ENCODE assay signal across 8 cellular contexts in the genomic region with DNA sequence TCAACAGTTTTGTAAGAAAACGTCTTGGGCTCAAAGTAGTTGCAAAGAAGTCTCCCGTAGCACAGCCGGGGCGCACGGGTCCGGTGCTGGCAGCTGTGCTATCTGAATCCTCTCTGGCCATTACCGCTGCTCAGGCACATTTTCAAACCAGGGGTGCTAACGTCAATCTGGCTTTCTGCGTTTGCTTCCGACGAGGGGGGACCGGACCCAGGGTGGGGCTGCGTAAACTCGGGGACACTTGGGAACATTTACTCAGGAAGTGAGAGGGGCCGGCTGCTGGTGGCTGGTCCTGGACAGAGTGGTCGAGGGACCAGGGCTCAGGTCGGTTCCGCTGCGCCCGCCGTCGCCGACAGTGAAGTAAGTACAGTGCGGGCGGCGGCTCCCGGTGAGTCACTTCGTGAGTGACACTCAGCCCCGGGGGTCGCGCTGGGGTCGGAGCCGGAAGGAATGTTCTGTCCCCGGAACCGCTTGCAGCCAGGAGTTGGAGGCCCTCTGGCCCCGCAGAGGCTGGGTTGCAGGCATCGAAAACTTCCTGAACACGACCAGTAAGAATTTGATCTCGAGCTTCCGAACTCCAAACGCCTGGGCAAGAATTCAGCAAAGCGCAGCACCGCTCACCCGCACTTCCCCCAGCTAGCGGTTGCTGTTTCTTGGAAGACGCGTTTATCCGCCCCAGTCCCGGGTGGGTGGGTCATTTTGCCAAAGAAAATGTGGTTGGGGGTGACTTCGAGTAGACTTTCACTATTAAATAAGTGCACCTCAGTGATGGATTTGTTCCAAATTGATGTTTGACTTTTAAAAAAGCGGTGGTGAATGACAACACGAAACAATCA. TPM values are rescaled to one million over a fixed set of nuclear protein-coding genes. Genes with fewer than 3 reads are reported as not detected.
DNase-seq lines count a peak whose midpoint lies in the region; ATAC-seq, FAIRE-seq and TF ChIP-seq lines count a peak whose summit lies in the region.

No MANE protein-coding gene starts in this region.

- H3K36me3 Mint-ChIP-seq in immature natural killer cell = peaks cover 0 to 2% (median 0%) of the 10 kb centered on the region in 3 donors

- H3K36me3 ChIP-seq in A673 (ENCODE audit: insufficient read depth, low read length, poor library complexity, severe bottlenecking) = no peaks in the 10 kb centered on the region
- no peaks in the 10 kb centered on the region for H3K36me3 ChIP-seq in adipocyte (ENCODE audit: control insufficient read depth, insufficient read depth, low read length, severe bottlenecking)

- intact Hi-C loops in A673 (cut with micrococcal nuclease; ENCODE audit: unreplicated experiment) = loop anchor here (5.0 to 10.0 kb wide), 2 partner anchors 285 to 962 kb away; no protein-coding TSS in a partner anchor

- FAIRE-seq in H54 (lab: Jason Lieb, UNC) = no peak

- ATAC-seq in foreskin keratinocyte = no peak

- DNase-seq in A673 (ENCODE audit: low spot score) (no peak), Kasumi-1 (lab: John Stamatoyannopoulos, UW) (peak; percentile 26 to 31), adipocyte (ENCODE audit: low read depth) (peak; percentile 68), immature natural killer cell (peak; percentile 28 to 38 (median 37)), hypothalamus (lab: John Stamatoyannopoulos, UW) (no peak), H54 (ENCODE audit: insufficient read length, low spot score) (no peak), foreskin keratinocyte (no peak)
- peak; percentile 67 for DNase-seq in stimulated activated CD8-positive, alpha-beta memory T cell treated with anti-CD3 and anti-CD28 coated beads, Interleukin-4, amount 100 ng/mL, for 48 hours

- POLR2A ChIA-PET in A673 (lab: Charles Lee; ENCODE audit: low non-redundant PET) = no interaction called here

- peaks cover 20% of the 10 kb centered on the region for H3K4me1 ChIP-seq in A673 (ENCODE audit: insufficient read depth, low read length, poor library complexity, severe bottlenecking)
- peaks cover 34% of the 10 kb centered on the region for H3K4me1 ChIP-seq in adipocyte (ENCODE audit: control insufficient read depth, insufficient read depth, low read length)
- no peaks in the 10 kb centered on the region for H3K4me1 ChIP-seq in foreskin keratinocyte

- BruUV-seq in A673 (replicated peaks; lab: Mats Ljungman, UMichigan) = no TSS peak

- TF ChIP-seq CTCF in A673 (conservative IDR thresholded peaks at IDR 0.05; ENCODE audit: low read depth, low read length) (no peak), foreskin keratinocyte (conservative IDR thresholded peaks at IDR 0.05) (no peak)

- H3K27ac ChIP-seq in A673 (ENCODE audit: low read depth, low read length, poor library complexity, severe bottlenecking) (no peak overlapping the region), foreskin keratinocyte (no peak overlapping the region)

- peaks cover 29 to 50% (median 30%) of the 10 kb centered on the region in 3 donors for H3K27me3 Mint-ChIP-seq in immature natural killer cell (ENCODE audit: low read depth in 3 of 3)

- H3K9me3 ChIP-seq in A673 (ENCODE audit: low read depth, low read length, poor library complexity, severe bottlenecking) (no peaks in the 10 kb centered on the region), adipocyte (ENCODE audit: control insufficient read depth, low read length) (no peaks in the 10 kb centered on the region)

- no peak for TF ChIP-seq POLR2A in H54 (IDR thresholded peaks at IDR 0.05; ENCODE audit: low read depth, low read length)

- H3K4me3 ChIP-seq in A673 (ENCODE audit: low read depth, low read length, poor library complexity, severe bottlenecking) (peak overlapping the region; percentile 2), adipocyte (ENCODE audit: low read length) (peak overlapping the region; percentile 95)

- H3K4me1 Mint-ChIP-seq in immature natural killer cell = peaks cover 60 to 67% of the 10 kb centered on the region in 2 donors

- H3K9me3 Mint-ChIP-seq in immature natural killer cell = no peaks in the 10 kb centered on the region

- H3K4me3 Mint-ChIP-seq in immature natural killer cell = peak overlapping the region; percentile 93 to 98 (median 97)

- peak overlapping the region; percentile 85 for H3K9ac ChIP-seq in adipocyte (ENCODE audit: low read length)

- CTCF ChIA-PET in A673 (lab: Charles Lee) = no interaction called here

- peak overlapping the region; percentile 77 to 94 (median 88) for H3K27ac Mint-ChIP-seq in immature natural killer cell

- H3K27me3 ChIP-seq in A673 (replicated peaks; ENCODE audit: insufficient read depth, low read depth, low read length, poor library complexity) = peaks cover 96% of the 10 kb centered on the region
- H3K27me3 ChIP-seq in adipocyte (replicated peaks; ENCODE audit: control insufficient read depth, insufficient read depth, low read length) = peaks cover 7% of the 10 kb centered on the region
- H3K27me3 ChIP-seq in foreskin keratinocyte = peaks cover 81% of the 10 kb centered on the region

RNA-seq across cellular contexts. Expression of a gene that starts 1.4 kb away (rescaled TPM):
- total RNA-seq in A673 (2021) = not detected in 2 replicates
- 10 to 100 TPM in 1 of 3 donors, 1 to 10 TPM in 2; 6.6 to 14.2 (median 9.0) TPM for polyA plus RNA-seq in immature natural killer cell
- total RNA-seq in foreskin keratinocyte = 1.8 and 2.1 TPM in 2 replicates
- 0.56 and 0.70 TPM in 2 replicates for polyA plus RNA-seq in foreskin keratinocyte

Comparison
In these comparisons a context has a peak if more than half of its experiments do, and no peak if none do; other contexts are left out.
1. DNase-seq: peak in Kasumi-1 (2 of 2), adipocyte (single experiment), immature natural killer cell (3 of 3) and stimulated activated CD8-positive, alpha-beta memory T cell treated with anti-CD3 and anti-CD28 coated beads, Interleukin-4, amount 100 ng/mL, for 48 hours (single experiment); none in A673 (single experiment), hypothalamus (0 of 51), H54 (single experiment) and foreskin keratinocyte (0 of 2).